8 cellular contexts compared by ENCODE assay signal in genomic region chr11:33808228-33808828, GRCh38. TPM values are rescaled to one million over a fixed set of nuclear protein-coding genes. Genes with fewer than 3 reads are reported as not detected.
DNase-seq lines count a peak whose midpoint lies in the region; ATAC-seq and TF ChIP-seq lines count a peak whose summit lies in the region.

No MANE protein-coding gene starts in this region.

- H3K27ac ChIP-seq in SK-N-MC: no peak overlapping the region
- no peak overlapping the region for H3K27ac ChIP-seq in upper lobe of right lung

- H3K4me1 ChIP-seq in upper lobe of right lung: no peaks in the 10 kb centered on the region

- H3K27me3 Mint-ChIP-seq in activated naive CD4-positive, alpha-beta T cell treated with anti-CD3 and anti-CD28 coated beads, Interleukin-2, amount 10 ng/mL, durations not matched to agents 7 days and 5 days: peaks cover 47% of the 10 kb centered on the region

- intact Hi-C loops in head of caudate nucleus (cut with DNase I): no loop called here
- intact Hi-C loops in upper lobe of right lung (cut with DNase I): no loop called here

- H3K9me3 Mint-ChIP-seq in activated naive CD4-positive, alpha-beta T cell treated with anti-CD3 and anti-CD28 coated beads, Interleukin-2, amount 10 ng/mL, durations not matched to agents 7 days and 5 days: no peaks in the 10 kb centered on the region

- CTCF ChIA-PET in activated naive CD4-positive, alpha-beta T cell treated with anti-CD3 and anti-CD28 coated beads, Interleukin-2, amount 10 ng/mL, durations not matched to agents 7 days and 5 days (lab: Charles Lee): interaction anchor here (0.6 to 7.1 kb wide), 13 partner anchors 8 to 684 kb away, joined by 3 to 57 read pairs (median 5); no protein-coding TSS in a partner anchor

- H3K9me3 ChIP-seq in SK-N-MC (ENCODE audit: low read depth, low read length) (no peaks in the 10 kb centered on the region), upper lobe of right lung (no peaks in the 10 kb centered on the region)

- ATAC-seq in GM21529 (IDR thresholded peaks at IDR 0.05; ENCODE audit: unreplicated experiment) (peak; percentile 67), upper lobe of right lung (peak; percentile 95)

- no peak overlapping the region for H3K4me3 Mint-ChIP-seq in activated naive CD4-positive, alpha-beta T cell treated with anti-CD3 and anti-CD28 coated beads, Interleukin-2, amount 10 ng/mL, durations not matched to agents 7 days and 5 days

- peaks cover 7% of the 10 kb centered on the region for H3K27me3 ChIP-seq in upper lobe of right lung

- H3K36me3 Mint-ChIP-seq in activated naive CD4-positive, alpha-beta T cell treated with anti-CD3 and anti-CD28 coated beads, Interleukin-2, amount 10 ng/mL, durations not matched to agents 7 days and 5 days: no peaks in the 10 kb centered on the region

- peak overlapping the region; percentile 25; the same call in 1 of the 2 replicates for H3K4me3 ChIP-seq in SK-N-MC
- H3K4me3 ChIP-seq in upper lobe of right lung: no peak overlapping the region

- TF ChIP-seq CTCF in upper lobe of right lung (IDR thresholded peaks at IDR 0.05): peak; percentile 94

- no peak overlapping the region for H3K27ac Mint-ChIP-seq in activated naive CD4-positive, alpha-beta T cell treated with anti-CD3 and anti-CD28 coated beads, Interleukin-2, amount 10 ng/mL, durations not matched to agents 7 days and 5 days

- no peaks in the 10 kb centered on the region for H3K36me3 ChIP-seq in SK-N-MC (ENCODE audit: insufficient read depth, low read length)
- H3K36me3 ChIP-seq in upper lobe of right lung: no peaks in the 10 kb centered on the region

- peak; percentile 50 for DNase-seq in CMK (ENCODE audit: low read depth)
- peak; percentile 60 for DNase-seq in NCI-H1092 (lab: John Stamatoyannopoulos, UW)
- peak; percentile 86 for DNase-seq in SK-N-MC (ENCODE audit: low read depth, low spot score)
- peak; percentile 89 for DNase-seq in activated naive CD4-positive, alpha-beta T cell treated with anti-CD3 and anti-CD28 coated beads, Interleukin-2, amount 10 ng/mL, durations not matched to agents 7 days and 5 days
- DNase-seq in head of caudate nucleus: peak; percentile 83 to 97 (median 92)
- DNase-seq in pons (ENCODE audit: low spot score): peak; percentile 80
- DNase-seq in upper lobe of right lung: peak; percentile 85

- H3K9ac ChIP-seq in SK-N-MC (ENCODE audit: insufficient read length): no peak overlapping the region

- no peaks in the 10 kb centered on the region for H3K4me1 Mint-ChIP-seq in activated naive CD4-positive, alpha-beta T cell treated with anti-CD3 and anti-CD28 coated beads, Interleukin-2, amount 10 ng/mL, durations not matched to agents 7 days and 5 days

RNA-seq across cellular contexts. Expression of gene FBXO3, which starts 34.0 kb away (rescaled TPM):
- 32.5 TPM for total RNA-seq in upper lobe of right lung
